Comparison of ENCODE assay signal across 24 cellular contexts in genomic region chr2:75698928-75699327, GRCh38.
"Had no signal": no experiment of that assay in that cellular context is flagged by ENCODE, and none has a peak within 500 bp of the region (broad histone marks: within the 10 kb centered on the region; RNA-seq: fewer than 3 reads in every experiment).

No MANE protein-coding gene starts in this region.

- H3K4me1 Mint-ChIP-seq: activated naive CD8-positive, alpha-beta T cell treated with anti-CD3 and anti-CD28 coated beads, Interleukin-2, amount 10 ng/mL, durations not matched to agents 7 days and 5 days; natural killer cell had no signal

- H3K4me3 ChIP-seq: left ventricle myocardium inferior, tibial artery had no signal

- DNase-seq: activated CD4-positive, alpha-beta memory T cell treated with anti-CD3 and anti-CD28 coated beads for 36 hours; activated CD4-positive, alpha-beta T cell treated with anti-CD3 and anti-CD28 coated beads for 48 hours; activated CD4-positive, CD25-positive, alpha-beta regulatory T cell; activated effector memory CD4-positive, alpha-beta T cell treated with Interleukin-2 at 50 U/mL for 16 hours; activated naive CD4-positive, alpha-beta T cell treated with anti-CD3 and anti-CD28 coated beads for 36 hours; activated naive CD8-positive, alpha-beta T cell treated with anti-CD3 and anti-CD28 coated beads, Interleukin-2, amount 10 ng/mL, durations not matched to agents 7 days and 5 days; activated T-cell treated with anti-CD3 and anti-CD28 coated beads, Interleukin-2, amount 50 U/mL, for 72 hours; dermis blood vessel endothelial cell; effector memory CD4-positive, alpha-beta T cell; left ventricle myocardium inferior; mammary epithelial cell; midbrain; natural killer cell; stimulated activated CD4-positive, alpha-beta T cell treated with anti-CD3 and anti-CD28 coated beads, Interleukin-12 subunit alpha, Interleukin-12 subunit beta, amount 100 ng/mL, for 4 hours; stimulated activated CD4-positive, alpha-beta T cell treated with anti-CD3 and anti-CD28 coated beads, Interleukin-4, amount 100 ng/mL, for 4 hours; substantia nigra; T1000; tibial artery had no signal

- H3K27ac ChIP-seq: left ventricle myocardium inferior, tibial artery had no signal

- H3K9me3 Mint-ChIP-seq: activated CD4-positive, alpha-beta memory T cell treated with anti-CD3 and anti-CD28 coated beads for 36 hours; activated naive CD4-positive, alpha-beta T cell treated with anti-CD3 and anti-CD28 coated beads for 36 hours; activated naive CD8-positive, alpha-beta T cell treated with anti-CD3 and anti-CD28 coated beads, Interleukin-2, amount 10 ng/mL, durations not matched to agents 7 days and 5 days; natural killer cell; stimulated activated naive CD8-positive, alpha-beta T cell treated with anti-CD3 and anti-CD28 coated beads, Interleukin-15, Interleukin-2, amounts not matched to agents 100 ng/mL and 50 ng/mL, for 24 hours had no signal

- ATAC-seq: activated T-cell treated with anti-CD3 and anti-CD28 coated beads, Interleukin-2, amount 50 U/mL, for 72 hours; esophagus mucosa; natural killer cell had no signal

- H3K9me3 ChIP-seq: tibial artery had no signal

- H3K27me3 ChIP-seq: tibial artery had no signal

- FAIRE-seq: endothelial cell of umbilical vein had no signal

- H3K27ac Mint-ChIP-seq: activated CD4-positive, alpha-beta memory T cell treated with anti-CD3 and anti-CD28 coated beads for 36 hours; activated naive CD4-positive, alpha-beta T cell treated with anti-CD3 and anti-CD28 coated beads for 36 hours; activated naive CD8-positive, alpha-beta T cell treated with anti-CD3 and anti-CD28 coated beads, Interleukin-2, amount 10 ng/mL, durations not matched to agents 7 days and 5 days; activated T-cell treated with anti-CD3 and anti-CD28 coated beads, Interleukin-2, amount 50 U/mL, for 72 hours; brain; natural killer cell; progenitor cell of endocrine pancreas; stimulated activated naive CD8-positive, alpha-beta T cell treated with anti-CD3 and anti-CD28 coated beads, Interleukin-15, Interleukin-2, amounts not matched to agents 100 ng/mL and 50 ng/mL, for 24 hours; T-helper 1 cell treated with Interleukin-12 subunit alpha and Interleukin-12 subunit beta and Interleukin-4 antibody, amounts not matched to agents 30 μg/mL and 1 μg/mL, for 36 hours had no signal

- H3K4me1 ChIP-seq: left ventricle myocardium inferior, tibial artery had no signal

- H3K27me3 Mint-ChIP-seq: activated CD4-positive, alpha-beta memory T cell treated with anti-CD3 and anti-CD28 coated beads for 36 hours; activated naive CD8-positive, alpha-beta T cell treated with anti-CD3 and anti-CD28 coated beads, Interleukin-2, amount 10 ng/mL, durations not matched to agents 7 days and 5 days; brain; progenitor cell of endocrine pancreas; stimulated activated naive CD8-positive, alpha-beta T cell treated with anti-CD3 and anti-CD28 coated beads, Interleukin-15, Interleukin-2, amounts not matched to agents 100 ng/mL and 50 ng/mL, for 24 hours had no signal

- H3K4me3 Mint-ChIP-seq: activated CD4-positive, alpha-beta memory T cell treated with anti-CD3 and anti-CD28 coated beads for 36 hours; activated naive CD4-positive, alpha-beta T cell treated with anti-CD3 and anti-CD28 coated beads for 36 hours; activated naive CD8-positive, alpha-beta T cell treated with anti-CD3 and anti-CD28 coated beads, Interleukin-2, amount 10 ng/mL, durations not matched to agents 7 days and 5 days; activated T-cell treated with anti-CD3 and anti-CD28 coated beads, Interleukin-2, amount 50 U/mL, for 72 hours; brain; natural killer cell; stimulated activated naive CD8-positive, alpha-beta T cell treated with anti-CD3 and anti-CD28 coated beads, Interleukin-15, Interleukin-2, amounts not matched to agents 100 ng/mL and 50 ng/mL, for 24 hours; T-helper 1 cell treated with Interleukin-12 subunit alpha and Interleukin-12 subunit beta and Interleukin-4 antibody, amounts not matched to agents 30 μg/mL and 1 μg/mL, for 36 hours had no signal
